Comparison of ENCODE assay signal across 10 cellular contexts in the genomic region with DNA sequence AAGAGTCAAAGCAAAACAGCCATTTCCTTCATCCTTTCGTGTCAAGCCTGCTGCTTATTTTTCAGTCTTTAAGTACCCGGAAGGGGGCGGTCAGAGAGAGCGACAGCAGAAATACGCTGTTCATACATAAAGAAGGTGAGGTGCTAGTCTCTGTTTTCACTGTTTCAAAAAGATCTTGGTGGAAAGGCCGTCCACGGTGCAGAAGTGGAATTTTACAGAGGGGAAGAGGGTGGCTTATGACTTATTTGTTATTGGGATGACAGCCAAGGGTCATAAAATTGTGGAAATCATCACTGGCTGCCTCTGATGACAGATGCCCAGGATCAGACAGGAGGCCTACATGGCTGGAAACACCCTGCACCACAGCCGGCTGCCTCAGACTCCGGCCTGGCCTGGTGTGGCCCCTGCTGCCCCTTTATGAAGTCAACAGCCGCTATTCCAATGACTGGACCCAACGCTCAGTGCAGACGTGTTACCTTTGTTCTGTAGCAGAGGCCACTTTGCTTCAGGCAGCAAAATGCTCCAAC. TPM values are rescaled to one million over a fixed set of nuclear protein-coding genes. Genes with fewer than 3 reads are reported as not detected.
A peak's percentile ranks its signal among the peaks of the same experiment; 100 is the strongest.
DNase-seq lines count a peak whose midpoint lies in the region; ATAC-seq and TF ChIP-seq lines count a peak whose summit lies in the region.
"Had no signal": no experiment of that assay in that cellular context is flagged by ENCODE, and none has a peak within 500 bp of the region (broad histone marks: within the 10 kb centered on the region; RNA-seq: fewer than 3 reads in every experiment).

No MANE protein-coding gene starts in this region.

- CTCF ChIA-PET in activated CD8-positive, alpha-beta T cell treated with anti-CD3 and anti-CD28 coated beads, Interleukin-2, amount 10 ng/mL, durations not matched to agents 7 days and 5 days (lab: Charles Lee) = interaction anchor here (1.1 kb wide), 1 partner anchor 57 kb away, joined by 4 read pairs; the partner anchor contains the start of gene HIPK2
- CTCF ChIA-PET in HEK293T (lab: Yijun Ruan, JAX) = no interaction called here

- no peaks in the 10 kb centered on the region for H3K9me3 Mint-ChIP-seq in activated CD8-positive, alpha-beta T cell treated with anti-CD3 and anti-CD28 coated beads, Interleukin-2, amount 10 ng/mL, durations not matched to agents 7 days and 5 days (ENCODE audit: insufficient read depth)

- no peak overlapping the region for H3K4me3 ChIP-seq in BLaER1 treated with 17β-estradiol and CSF1 and Interleukin-3, amounts not matched to agents 10 nM and 100 nM
- H3K4me3 ChIP-seq: cardiac muscle cell, SK-N-MC had no signal

- H3K4me1 Mint-ChIP-seq in activated CD8-positive, alpha-beta T cell treated with anti-CD3 and anti-CD28 coated beads, Interleukin-2, amount 10 ng/mL, durations not matched to agents 7 days and 5 days (ENCODE audit: low read depth) = peaks cover 6% of the 10 kb centered on the region

- peak overlapping the region in 6 of 11 experiments; percentile 50 to 78 (median 66); a peak in 10 of 22 replicates for H3K4me2 ChIP-seq in BLaER1 treated with 17β-estradiol and CSF1 and Interleukin-3, amounts not matched to agents 10 nM and 100 nM

- POLR2A ChIA-PET in activated CD8-positive, alpha-beta T cell treated with anti-CD3 and anti-CD28 coated beads, Interleukin-2, amount 10 ng/mL, durations not matched to agents 7 days and 5 days (lab: Charles Lee) = interaction anchor here (0.8 kb wide), 1 partner anchor 181 kb away, joined by 3 read pairs; no protein-coding TSS in a partner anchor
- POLR2A ChIA-PET in HEK293T (lab: Yijun Ruan, JAX) = no interaction called here

- H4K20me1 ChIP-seq in BLaER1 treated with 17β-estradiol and CSF1 and Interleukin-3, amounts not matched to agents 10 nM and 100 nM = peaks cover 7 to 98% (median 50%) of the 10 kb centered on the region in 11 experiments; a peak in 19 of 22 replicates

- no peak overlapping the region for H3K9ac ChIP-seq in BLaER1 treated with 17β-estradiol and CSF1 and Interleukin-3, amounts not matched to agents 10 nM and 100 nM

- H3K36me3 ChIP-seq in BLaER1 treated with 17β-estradiol and CSF1 and Interleukin-3, amounts not matched to agents 10 nM and 100 nM = peaks cover 11 to 43% (median 16%) of the 10 kb centered on the region in 11 experiments

- no peak overlapping the region for H3K27ac Mint-ChIP-seq in activated CD8-positive, alpha-beta T cell treated with anti-CD3 and anti-CD28 coated beads, Interleukin-2, amount 10 ng/mL, durations not matched to agents 7 days and 5 days

- H3K27me3 Mint-ChIP-seq in activated CD8-positive, alpha-beta T cell treated with anti-CD3 and anti-CD28 coated beads, Interleukin-2, amount 10 ng/mL, durations not matched to agents 7 days and 5 days (ENCODE audit: low read depth) = no peaks in the 10 kb centered on the region

- no peaks in the 10 kb centered on the region for H3K27me3 ChIP-seq in BLaER1 treated with 17β-estradiol and CSF1 and Interleukin-3, amounts not matched to agents 10 nM and 100 nM
- H3K27me3 ChIP-seq: cardiac muscle cell had no signal

- H3K36me3 Mint-ChIP-seq in activated CD8-positive, alpha-beta T cell treated with anti-CD3 and anti-CD28 coated beads, Interleukin-2, amount 10 ng/mL, durations not matched to agents 7 days and 5 days (ENCODE audit: low read depth) = peaks cover 6% of the 10 kb centered on the region

- H3K4me3 Mint-ChIP-seq in activated CD8-positive, alpha-beta T cell treated with anti-CD3 and anti-CD28 coated beads, Interleukin-2, amount 10 ng/mL, durations not matched to agents 7 days and 5 days = no peak overlapping the region

- DNase-seq in activated CD8-positive, alpha-beta T cell treated with anti-CD3 and anti-CD28 coated beads, Interleukin-2, amount 10 ng/mL, durations not matched to agents 7 days and 5 days = peak; percentile 38
- peak; percentile 86 to 97 for DNase-seq in lung microvascular endothelial cell (ENCODE audit: low read depth in 2 of 2)
- DNase-seq in SW 1271 (lab: John Stamatoyannopoulos, UW) = no peak
- no peak for DNase-seq in HEK293T (ENCODE audit: extremely low spot score)

- H3K9me3 ChIP-seq in BLaER1 treated with 17β-estradiol and CSF1 and Interleukin-3, amounts not matched to agents 10 nM and 100 nM (replicated peaks in 1 of 11) = peaks cover 0 to 8% (median 0%) of the 10 kb centered on the region in 11 experiments; a peak in 3 of 22 replicates

- peak overlapping the region in 5 of 11 experiments; percentile 15 to 72 (median 35); a peak in 3 of 22 replicates for H3K27ac ChIP-seq in BLaER1 treated with 17β-estradiol and CSF1 and Interleukin-3, amounts not matched to agents 10 nM and 100 nM
- H3K27ac ChIP-seq: SK-N-MC had no signal

- ATAC-seq in GM21390 (IDR thresholded peaks at IDR 0.05; ENCODE audit: unreplicated experiment) (peak; percentile 48), GM19023 (IDR thresholded peaks at IDR 0.05; ENCODE audit: unreplicated experiment) (no peak), GM18873 (IDR thresholded peaks at IDR 0.05; ENCODE audit: low FRiP score, unreplicated experiment) (no peak)
- peak; percentile 42 for ATAC-seq in activated CD8-positive, alpha-beta T cell treated with anti-CD3 and anti-CD28 coated beads, Interleukin-2, amount 10 ng/mL, durations not matched to agents 7 days and 5 days

- peaks cover 44 to 93% (median 73%) of the 10 kb centered on the region in 10 experiments for H3K4me1 ChIP-seq in BLaER1 treated with 17β-estradiol and CSF1 and Interleukin-3, amounts not matched to agents 10 nM and 100 nM

TF ChIP-seq in HEK293T, 16 proteins besides CTCF, POLR2A, EP300 and RAD21:
- TF ChIP-seq HDGF (IDR thresholded peaks at IDR 0.05; ENCODE audit: borderline replicate concordance) = no peak
- TF ChIP-seq SP1 (IDR thresholded peaks at IDR 0.05) = no peak
- TF ChIP-seq LEF1 (IDR thresholded peaks at IDR 0.05; ENCODE audit: borderline replicate concordance) = no peak
- no peak for TF ChIP-seq FOXM1 (IDR thresholded peaks at IDR 0.05; ENCODE audit: borderline replicate concordance)
- TF ChIP-seq ELF4 (IDR thresholded peaks at IDR 0.05) = no peak
- TF ChIP-seq BHLHE40 (IDR thresholded peaks at IDR 0.05; ENCODE audit: borderline replicate concordance) = no peak
- no peak for TF ChIP-seq CTBP1 (IDR thresholded peaks at IDR 0.05; ENCODE audit: borderline replicate concordance)
- TF ChIP-seq SUZ12 (IDR thresholded peaks at IDR 0.05) = no peak
- TF ChIP-seq FOXA1 (IDR thresholded peaks at IDR 0.05) = no peak
- TF ChIP-seq ZNF384 (IDR thresholded peaks at IDR 0.05) = no peak
- no peak for TF ChIP-seq L3MBTL2 (conservative IDR thresholded peaks at IDR 0.05)
- no peak for TF ChIP-seq ARNT (IDR thresholded peaks at IDR 0.05)
- no peak for TF ChIP-seq FOXK2 (IDR thresholded peaks at IDR 0.05)
- no peak for TF ChIP-seq TARDBP (IDR thresholded peaks at IDR 0.05)
- TF ChIP-seq NFRKB (IDR thresholded peaks at IDR 0.05) = no peak
- no peak for TF ChIP-seq PKNOX1 (IDR thresholded peaks at IDR 0.05)

RNA-seq across cellular contexts. Expression of gene HIPK2, which starts 57.0 kb away (rescaled TPM):
- 10 to 100 TPM; 17.0 to 17.2 TPM for total RNA-seq in activated CD8-positive, alpha-beta T cell treated with anti-CD3 and anti-CD28 coated beads, Interleukin-2, amount 10 ng/mL, durations not matched to agents 7 days and 5 days
- total RNA-seq in lung microvascular endothelial cell = 7.8 and 10.9 TPM in 2 replicates

Comparison
In these comparisons a context has a peak if more than half of its experiments do, and no peak if none do; other contexts are left out.
1. ATAC-seq: peak in GM21390 (single experiment) and activated CD8-positive, alpha-beta T cell treated with anti-CD3 and anti-CD28 coated beads, Interleukin-2, amount 10 ng/mL, durations not matched to agents 7 days and 5 days (single experiment); none in GM19023 (single experiment) and GM18873 (single experiment).
2. DNase-seq: peak in activated CD8-positive, alpha-beta T cell treated with anti-CD3 and anti-CD28 coated beads, Interleukin-2, amount 10 ng/mL, durations not matched to agents 7 days and 5 days (single experiment) and lung microvascular endothelial cell (2 of 2); none in SW 1271 (0 of 2) and HEK293T (single experiment).